Comparison of ENCODE assay signal across 1 cellular context in the genomic region with DNA sequence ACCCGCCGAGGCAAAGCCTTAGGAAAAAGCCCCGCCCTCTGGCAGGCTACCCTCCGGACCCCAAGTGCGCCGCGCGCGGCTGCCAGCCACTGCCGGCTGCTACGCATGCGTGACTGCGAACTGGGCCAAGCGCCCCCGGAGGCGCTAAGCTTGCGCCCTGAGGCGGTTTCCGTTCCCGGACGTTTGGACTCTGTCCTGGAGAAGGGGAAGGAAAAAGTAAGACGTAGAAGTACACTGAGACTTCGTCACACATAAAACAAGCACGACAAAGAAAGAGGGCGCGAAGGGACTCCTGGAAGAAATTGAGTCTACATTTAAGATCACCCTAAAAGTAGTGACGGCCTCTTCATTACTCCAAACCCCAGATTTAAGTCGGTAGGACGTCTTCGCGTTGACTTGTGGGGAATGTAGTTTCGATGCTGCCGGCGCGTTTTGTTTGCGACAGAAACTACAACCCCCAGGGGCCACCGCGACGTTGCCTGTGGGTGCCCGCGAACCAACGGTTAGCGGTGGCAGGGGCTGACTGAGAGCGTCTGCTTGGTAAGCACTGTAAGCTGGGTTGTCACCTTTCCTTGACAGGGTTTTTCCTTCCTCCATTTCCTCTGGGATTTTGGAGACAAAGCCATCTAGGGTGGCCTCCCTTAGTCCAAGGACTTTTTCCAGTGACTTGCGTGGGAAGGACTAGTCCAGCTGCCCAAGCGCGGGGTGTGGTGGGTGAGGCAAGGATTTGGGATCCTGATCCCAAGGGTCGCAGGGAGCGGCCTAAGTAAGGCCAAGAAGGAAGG.
TF ChIP-seq lines count a peak whose summit lies in the region.

A gene (plus strand): TSS at position 472 of the 785 bp plus-strand sequence. CDS start 49,715 bp downstream, outside the sequence.

TF ChIP-seq in HepG2, 621 proteins besides CTCF, POLR2A, EP300 and RAD21 (continued from another document and continues in another):
- TF ChIP-seq EHMT2 (IDR thresholded peaks at IDR 0.05; ENCODE audit: borderline replicate concordance, low read depth, low read length) (no peak), ZNF484 (CRISPR knock-in tag; IDR thresholded peaks at IDR 0.05; ENCODE audit: borderline replicate concordance, low read depth) (no peak), HMG20A (CRISPR knock-in tag; IDR thresholded peaks at IDR 0.05; ENCODE audit: borderline replicate concordance) (0 out of 2 replicates have a peak, but pooled peaks have one; percentile 9), NR2F2 (IDR thresholded peaks at IDR 0.05; ENCODE audit: borderline replicate concordance, low read depth) (no peak), NRL (CRISPR knock-in tag; IDR thresholded peaks at IDR 0.05; ENCODE audit: borderline replicate concordance) (no peak; the same call in 1 of the 2 replicates), ARID2 (CRISPR knock-in tag; IDR thresholded peaks at IDR 0.05; ENCODE audit: borderline replicate concordance) (0 out of 2 replicates have a peak, but pooled peaks have one; percentile 35), ZNF10 (CRISPR knock-in tag; IDR thresholded peaks at IDR 0.05; ENCODE audit: borderline replicate concordance, low read depth) (no peak), ATM (IDR thresholded peaks at IDR 0.05; ENCODE audit: borderline replicate concordance) (no peak), ZNF83 (CRISPR knock-in tag; IDR thresholded peaks at IDR 0.05; ENCODE audit: borderline replicate concordance) (no peak), ZNF17 (CRISPR knock-in tag; IDR thresholded peaks at IDR 0.05) (no peak), EED (CRISPR knock-in tag; IDR thresholded peaks at IDR 0.05) (no peak), SIX4 (CRISPR knock-in tag; IDR thresholded peaks at IDR 0.05) (no peak; the same call in 1 of the 2 replicates), DR1 (CRISPR knock-in tag; IDR thresholded peaks at IDR 0.05) (no peak), KAT8 (CRISPR knock-in tag; IDR thresholded peaks at IDR 0.05) (peak; percentile 89), PAF1 (CRISPR knock-in tag; IDR thresholded peaks at IDR 0.05) (no peak), ISL2 (CRISPR knock-in tag; IDR thresholded peaks at IDR 0.05) (peak; percentile 42; the same call in 1 of the 2 replicates), U2AF2 (IDR thresholded peaks at IDR 0.05; ENCODE audit: low read depth, low read length) (no peak), MLLT10 (CRISPR knock-in tag; IDR thresholded peaks at IDR 0.05) (no peak), BCL6 (CRISPR knock-in tag; IDR thresholded peaks at IDR 0.05) (no peak), ZNF256 (CRISPR knock-in tag; conservative IDR thresholded peaks at IDR 0.05) (no peak), ZMYM4 (CRISPR knock-in tag; IDR thresholded peaks at IDR 0.05) (peak; percentile 45; the same call in 1 of the 2 replicates), ZFP36 (IDR thresholded peaks at IDR 0.05; ENCODE audit: borderline replicate concordance, low read depth, low read length, partially characterized antibody) (no peak), U2AF1 (optimal IDR thresholded peaks at IDR 0.05; ENCODE audit: low read depth, low read length) (peak; percentile 62), PHF8 (CRISPR knock-in tag; IDR thresholded peaks at IDR 0.05) (peak; percentile 96), ZNF367 (CRISPR knock-in tag; IDR thresholded peaks at IDR 0.05; ENCODE audit: borderline replicate concordance) (no peak), KAT7 (CRISPR knock-in tag; IDR thresholded peaks at IDR 0.05; ENCODE audit: borderline replicate concordance) (no peak), ZNF451 (CRISPR knock-in tag; IDR thresholded peaks at IDR 0.05) (no peak), ZSCAN22 (CRISPR knock-in tag; IDR thresholded peaks at IDR 0.05) (0 out of 2 replicates have a peak, but pooled peaks have one; percentile 70), FOXO1 (CRISPR knock-in tag; IDR thresholded peaks at IDR 0.05) (no peak), RFX5 (IDR thresholded peaks at IDR 0.05; ENCODE audit: low read depth, low read length) (no peak), MTA3 (CRISPR knock-in tag; IDR thresholded peaks at IDR 0.05) (no peak), JUNB (CRISPR knock-in tag; IDR thresholded peaks at IDR 0.05; ENCODE audit: borderline replicate concordance) (no peak), ZNF747 (CRISPR knock-in tag; IDR thresholded peaks at IDR 0.05; ENCODE audit: borderline replicate concordance) (peak; percentile 54; the same call in 1 of the 2 replicates), ZNF773 (CRISPR knock-in tag; IDR thresholded peaks at IDR 0.05; ENCODE audit: borderline replicate concordance) (no peak), NR2F6 (IDR thresholded peaks at IDR 0.05) (no peak), NR2F6 (CRISPR knock-in tag; IDR thresholded peaks at IDR 0.05) (no peak; the same call in 1 of the 2 replicates), ZNF207 (IDR thresholded peaks at IDR 0.05; ENCODE audit: borderline replicate concordance) (no peak), ZNF180 (CRISPR knock-in tag; IDR thresholded peaks at IDR 0.05; ENCODE audit: borderline replicate concordance, low read depth) (no peak), CBFB (CRISPR knock-in tag; IDR thresholded peaks at IDR 0.05) (peak; percentile 70)
- TF ChIP-seq, protein P1, sequence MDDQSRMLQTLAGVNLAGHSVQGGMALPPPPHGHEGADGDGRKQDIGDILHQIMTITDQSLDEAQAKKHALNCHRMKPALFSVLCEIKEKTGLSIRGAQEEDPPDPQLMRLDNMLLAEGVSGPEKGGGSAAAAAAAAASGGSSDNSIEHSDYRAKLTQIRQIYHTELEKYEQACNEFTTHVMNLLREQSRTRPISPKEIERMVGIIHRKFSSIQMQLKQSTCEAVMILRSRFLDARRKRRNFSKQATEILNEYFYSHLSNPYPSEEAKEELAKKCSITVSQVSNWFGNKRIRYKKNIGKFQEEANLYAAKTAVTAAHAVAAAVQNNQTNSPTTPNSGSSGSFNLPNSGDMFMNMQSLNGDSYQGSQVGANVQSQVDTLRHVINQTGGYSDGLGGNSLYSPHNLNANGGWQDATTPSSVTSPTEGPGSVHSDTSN (CRISPR knock-in tag; IDR thresholded peaks at IDR 0.05; ENCODE audit: borderline replicate concordance), result no peak
- TF ChIP-seq, protein P2, sequence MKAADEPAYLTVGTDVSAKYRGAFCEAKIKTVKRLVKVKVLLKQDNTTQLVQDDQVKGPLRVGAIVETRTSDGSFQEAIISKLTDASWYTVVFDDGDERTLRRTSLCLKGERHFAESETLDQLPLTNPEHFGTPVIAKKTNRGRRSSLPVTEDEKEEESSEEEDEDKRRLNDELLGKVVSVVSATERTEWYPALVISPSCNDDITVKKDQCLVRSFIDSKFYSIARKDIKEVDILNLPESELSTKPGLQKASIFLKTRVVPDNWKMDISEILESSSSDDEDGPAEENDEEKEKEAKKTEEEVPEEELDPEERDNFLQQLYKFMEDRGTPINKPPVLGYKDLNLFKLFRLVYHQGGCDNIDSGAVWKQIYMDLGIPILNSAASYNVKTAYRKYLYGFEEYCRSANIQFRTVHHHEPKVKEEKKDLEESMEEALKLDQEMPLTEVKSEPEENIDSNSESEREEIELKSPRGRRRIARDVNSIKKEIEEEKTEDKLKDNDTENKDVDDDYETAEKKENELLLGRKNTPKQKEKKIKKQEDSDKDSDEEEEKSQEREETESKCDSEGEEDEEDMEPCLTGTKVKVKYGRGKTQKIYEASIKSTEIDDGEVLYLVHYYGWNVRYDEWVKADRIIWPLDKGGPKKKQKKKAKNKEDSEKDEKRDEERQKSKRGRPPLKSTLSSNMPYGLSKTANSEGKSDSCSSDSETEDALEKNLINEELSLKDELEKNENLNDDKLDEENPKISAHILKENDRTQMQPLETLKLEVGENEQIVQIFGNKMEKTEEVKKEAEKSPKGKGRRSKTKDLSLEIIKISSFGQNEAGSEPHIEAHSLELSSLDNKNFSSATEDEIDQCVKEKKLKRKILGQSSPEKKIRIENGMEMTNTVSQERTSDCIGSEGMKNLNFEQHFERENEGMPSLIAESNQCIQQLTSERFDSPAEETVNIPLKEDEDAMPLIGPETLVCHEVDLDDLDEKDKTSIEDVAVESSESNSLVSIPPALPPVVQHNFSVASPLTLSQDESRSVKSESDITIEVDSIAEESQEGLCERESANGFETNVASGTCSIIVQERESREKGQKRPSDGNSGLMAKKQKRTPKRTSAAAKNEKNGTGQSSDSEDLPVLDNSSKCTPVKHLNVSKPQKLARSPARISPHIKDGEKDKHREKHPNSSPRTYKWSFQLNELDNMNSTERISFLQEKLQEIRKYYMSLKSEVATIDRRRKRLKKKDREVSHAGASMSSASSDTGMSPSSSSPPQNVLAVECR (CRISPR knock-in tag; IDR thresholded peaks at IDR 0.05; ENCODE audit: borderline replicate concordance), result peak; percentile 31; the same call in 1 of the 2 replicates
- TF ChIP-seq, protein P3, sequence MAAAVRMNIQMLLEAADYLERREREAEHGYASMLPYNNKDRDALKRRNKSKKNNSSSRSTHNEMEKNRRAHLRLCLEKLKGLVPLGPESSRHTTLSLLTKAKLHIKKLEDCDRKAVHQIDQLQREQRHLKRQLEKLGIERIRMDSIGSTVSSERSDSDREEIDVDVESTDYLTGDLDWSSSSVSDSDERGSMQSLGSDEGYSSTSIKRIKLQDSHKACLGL (CRISPR knock-in tag; IDR thresholded peaks at IDR 0.05), result no peak
- TF ChIP-seq, protein P4, sequence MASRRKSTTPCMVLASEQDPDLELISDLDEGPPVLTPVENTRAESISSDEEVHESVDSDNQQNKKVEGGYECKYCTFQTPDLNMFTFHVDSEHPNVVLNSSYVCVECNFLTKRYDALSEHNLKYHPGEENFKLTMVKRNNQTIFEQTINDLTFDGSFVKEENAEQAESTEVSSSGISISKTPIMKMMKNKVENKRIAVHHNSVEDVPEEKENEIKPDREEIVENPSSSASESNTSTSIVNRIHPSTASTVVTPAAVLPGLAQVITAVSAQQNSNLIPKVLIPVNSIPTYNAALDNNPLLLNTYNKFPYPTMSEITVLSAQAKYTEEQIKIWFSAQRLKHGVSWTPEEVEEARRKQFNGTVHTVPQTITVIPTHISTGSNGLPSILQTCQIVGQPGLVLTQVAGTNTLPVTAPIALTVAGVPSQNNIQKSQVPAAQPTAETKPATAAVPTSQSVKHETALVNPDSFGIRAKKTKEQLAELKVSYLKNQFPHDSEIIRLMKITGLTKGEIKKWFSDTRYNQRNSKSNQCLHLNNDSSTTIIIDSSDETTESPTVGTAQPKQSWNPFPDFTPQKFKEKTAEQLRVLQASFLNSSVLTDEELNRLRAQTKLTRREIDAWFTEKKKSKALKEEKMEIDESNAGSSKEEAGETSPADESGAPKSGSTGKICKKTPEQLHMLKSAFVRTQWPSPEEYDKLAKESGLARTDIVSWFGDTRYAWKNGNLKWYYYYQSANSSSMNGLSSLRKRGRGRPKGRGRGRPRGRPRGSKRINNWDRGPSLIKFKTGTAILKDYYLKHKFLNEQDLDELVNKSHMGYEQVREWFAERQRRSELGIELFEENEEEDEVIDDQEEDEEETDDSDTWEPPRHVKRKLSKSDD (CRISPR knock-in tag; IDR thresholded peaks at IDR 0.05; ENCODE audit: low read depth), result 0 out of 2 replicates have a peak, but pooled peaks have one; percentile 36
- TF ChIP-seq, protein P5, sequence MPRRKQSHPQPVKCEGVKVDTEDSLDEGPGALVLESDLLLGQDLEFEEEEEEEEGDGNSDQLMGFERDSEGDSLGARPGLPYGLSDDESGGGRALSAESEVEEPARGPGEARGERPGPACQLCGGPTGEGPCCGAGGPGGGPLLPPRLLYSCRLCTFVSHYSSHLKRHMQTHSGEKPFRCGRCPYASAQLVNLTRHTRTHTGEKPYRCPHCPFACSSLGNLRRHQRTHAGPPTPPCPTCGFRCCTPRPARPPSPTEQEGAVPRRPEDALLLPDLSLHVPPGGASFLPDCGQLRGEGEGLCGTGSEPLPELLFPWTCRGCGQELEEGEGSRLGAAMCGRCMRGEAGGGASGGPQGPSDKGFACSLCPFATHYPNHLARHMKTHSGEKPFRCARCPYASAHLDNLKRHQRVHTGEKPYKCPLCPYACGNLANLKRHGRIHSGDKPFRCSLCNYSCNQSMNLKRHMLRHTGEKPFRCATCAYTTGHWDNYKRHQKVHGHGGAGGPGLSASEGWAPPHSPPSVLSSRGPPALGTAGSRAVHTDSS (CRISPR knock-in tag; conservative IDR thresholded peaks at IDR 0.05), result no peak
- TF ChIP-seq, protein P6, sequence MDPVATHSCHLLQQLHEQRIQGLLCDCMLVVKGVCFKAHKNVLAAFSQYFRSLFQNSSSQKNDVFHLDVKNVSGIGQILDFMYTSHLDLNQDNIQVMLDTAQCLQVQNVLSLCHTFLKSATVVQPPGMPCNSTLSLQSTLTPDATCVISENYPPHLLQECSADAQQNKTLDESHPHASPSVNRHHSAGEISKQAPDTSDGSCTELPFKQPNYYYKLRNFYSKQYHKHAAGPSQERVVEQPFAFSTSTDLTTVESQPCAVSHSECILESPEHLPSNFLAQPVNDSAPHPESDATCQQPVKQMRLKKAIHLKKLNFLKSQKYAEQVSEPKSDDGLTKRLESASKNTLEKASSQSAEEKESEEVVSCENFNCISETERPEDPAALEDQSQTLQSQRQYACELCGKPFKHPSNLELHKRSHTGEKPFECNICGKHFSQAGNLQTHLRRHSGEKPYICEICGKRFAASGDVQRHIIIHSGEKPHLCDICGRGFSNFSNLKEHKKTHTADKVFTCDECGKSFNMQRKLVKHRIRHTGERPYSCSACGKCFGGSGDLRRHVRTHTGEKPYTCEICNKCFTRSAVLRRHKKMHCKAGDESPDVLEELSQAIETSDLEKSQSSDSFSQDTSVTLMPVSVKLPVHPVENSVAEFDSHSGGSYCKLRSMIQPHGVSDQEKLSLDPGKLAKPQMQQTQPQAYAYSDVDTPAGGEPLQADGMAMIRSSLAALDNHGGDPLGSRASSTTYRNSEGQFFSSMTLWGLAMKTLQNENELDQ (CRISPR knock-in tag; IDR thresholded peaks at IDR 0.05; ENCODE audit: borderline replicate concordance), result peak; percentile 59; the same call in 1 of the 2 replicates
- TF ChIP-seq, protein P7, sequence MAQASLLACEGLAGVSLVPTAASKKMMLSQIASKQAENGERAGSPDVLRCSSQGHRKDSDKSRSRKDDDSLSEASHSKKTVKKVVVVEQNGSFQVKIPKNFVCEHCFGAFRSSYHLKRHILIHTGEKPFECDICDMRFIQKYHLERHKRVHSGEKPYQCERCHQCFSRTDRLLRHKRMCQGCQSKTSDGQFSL (CRISPR knock-in tag; IDR thresholded peaks at IDR 0.05), result no peak
- TF ChIP-seq, protein P8, sequence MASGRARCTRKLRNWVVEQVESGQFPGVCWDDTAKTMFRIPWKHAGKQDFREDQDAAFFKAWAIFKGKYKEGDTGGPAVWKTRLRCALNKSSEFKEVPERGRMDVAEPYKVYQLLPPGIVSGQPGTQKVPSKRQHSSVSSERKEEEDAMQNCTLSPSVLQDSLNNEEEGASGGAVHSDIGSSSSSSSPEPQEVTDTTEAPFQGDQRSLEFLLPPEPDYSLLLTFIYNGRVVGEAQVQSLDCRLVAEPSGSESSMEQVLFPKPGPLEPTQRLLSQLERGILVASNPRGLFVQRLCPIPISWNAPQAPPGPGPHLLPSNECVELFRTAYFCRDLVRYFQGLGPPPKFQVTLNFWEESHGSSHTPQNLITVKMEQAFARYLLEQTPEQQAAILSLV (CRISPR knock-in tag; IDR thresholded peaks at IDR 0.05; ENCODE audit: borderline replicate concordance), result no peak; the same call in 1 of the 2 replicates
- TF ChIP-seq, protein P9, sequence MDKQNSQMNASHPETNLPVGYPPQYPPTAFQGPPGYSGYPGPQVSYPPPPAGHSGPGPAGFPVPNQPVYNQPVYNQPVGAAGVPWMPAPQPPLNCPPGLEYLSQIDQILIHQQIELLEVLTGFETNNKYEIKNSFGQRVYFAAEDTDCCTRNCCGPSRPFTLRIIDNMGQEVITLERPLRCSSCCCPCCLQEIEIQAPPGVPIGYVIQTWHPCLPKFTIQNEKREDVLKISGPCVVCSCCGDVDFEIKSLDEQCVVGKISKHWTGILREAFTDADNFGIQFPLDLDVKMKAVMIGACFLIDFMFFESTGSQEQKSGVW (CRISPR knock-in tag; IDR thresholded peaks at IDR 0.05; ENCODE audit: borderline replicate concordance), result no peak
